ENCODE assay signal across 15 cellular contexts in the genomic region with DNA sequence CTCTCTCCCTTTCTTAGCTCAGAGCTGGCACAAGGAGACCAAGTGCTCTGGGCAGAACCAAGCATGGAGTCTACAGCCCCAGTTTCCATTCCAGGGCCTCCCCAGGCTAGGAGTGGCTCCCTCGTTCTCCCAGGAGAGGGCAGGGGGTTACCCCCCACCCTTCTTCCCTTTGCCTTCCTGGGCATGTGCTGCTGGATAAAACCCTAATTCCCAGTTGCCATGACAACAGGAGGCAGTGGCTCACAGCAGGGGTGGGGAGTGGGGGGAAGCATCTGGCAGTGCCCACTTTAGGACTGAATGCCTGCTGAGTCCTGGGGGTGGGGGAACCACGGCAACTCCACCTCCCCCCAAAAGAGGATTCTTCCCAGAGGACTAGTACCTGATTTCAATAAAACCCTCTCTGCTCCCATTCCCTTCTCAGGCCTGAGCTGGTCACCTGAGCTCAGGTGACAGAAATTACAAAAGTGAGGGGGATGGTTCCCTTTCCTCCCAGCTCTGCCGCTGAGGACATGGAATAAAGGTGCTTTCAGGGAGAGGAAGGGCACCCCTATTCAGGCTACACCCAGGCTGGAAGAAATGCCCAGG. TPM values are rescaled to one million over a fixed set of nuclear protein-coding genes. Genes with fewer than 3 reads are reported as not detected.
A peak's percentile ranks its signal among the peaks of the same experiment; 100 is the strongest.
DNase-seq lines count a peak whose midpoint lies in the region; ATAC-seq and TF ChIP-seq lines count a peak whose summit lies in the region.
"Had no signal": no experiment of that assay in that cellular context is flagged by ENCODE, and none has a peak within 500 bp of the region (broad histone marks: within the 10 kb centered on the region; RNA-seq: fewer than 3 reads in every experiment).

No MANE protein-coding gene starts in this region.

- peak overlapping the region; percentile 69 for H3K4me3 ChIP-seq in BE2C (ENCODE audit: low read depth, low read length)
- peak overlapping the region; percentile 75 for H3K4me3 ChIP-seq in HUES48 (ENCODE audit: low read depth, low read length)
- peak overlapping the region; percentile 86 for H3K4me3 ChIP-seq in coronary artery
- no peak overlapping the region for H3K4me3 ChIP-seq in PC-3 (ENCODE audit: low read length)

- ATAC-seq in PC-3 (no peak), GM21737 (IDR thresholded peaks at IDR 0.05; ENCODE audit: unreplicated experiment) (no peak)
- ATAC-seq: activated CD4-positive, CD25-positive, alpha-beta regulatory T cell treated with anti-CD3 and anti-CD28 coated beads, Interleukin-2, amount 50 U/mL, for 24 hours; CD8-positive, alpha-beta T cell; foreskin keratinocyte had no signal

- no peaks in the 10 kb centered on the region for H3K79me2 ChIP-seq in PC-3 (ENCODE audit: low read length)

- peaks cover 19% of the 10 kb centered on the region for H3K27me3 Mint-ChIP-seq in neural crest cell (ENCODE audit: low read depth)

- DNase-seq in BE2C (no peak), coronary artery (ENCODE audit: low spot score) (no peak), neural crest cell (ENCODE audit: low read depth, low spot score) (no peak), germinal center (ENCODE audit: low spot score) (no peak), PC-3 (no peak), GF-D8 (lab: John Stamatoyannopoulos, UW) (no peak)
- DNase-seq: CD8-positive, alpha-beta T cell; foreskin keratinocyte; spleen had no signal

- H3K27ac ChIP-seq in HUES48 (ENCODE audit: low read depth, low read length) (no peak overlapping the region), coronary artery (peak overlapping the region in 1 of 2 donors; percentile 93), PC-3 (ENCODE audit: low read length) (no peak overlapping the region)
- H3K27ac ChIP-seq: foreskin keratinocyte, spleen had no signal

- no peaks in the 10 kb centered on the region for H3K9me2 ChIP-seq in PC-3 (replicated peaks; ENCODE audit: low read length)

- TF ChIP-seq CTCF in BE2C (IDR thresholded peaks at IDR 0.05; ENCODE audit: low read depth, low read length) (no peak), coronary artery (IDR thresholded peaks at IDR 0.05) (no peak), neural crest cell (conservative IDR thresholded peaks at IDR 0.05) (no peak), PC-3 (conservative IDR thresholded peaks at IDR 0.05; ENCODE audit: low read depth, low read length) (no peak)

- no peaks in the 10 kb centered on the region for H3K9me3 Mint-ChIP-seq in neural crest cell
- H3K9me3 Mint-ChIP-seq: activated T-helper 2 cell treated with anti-CD3 and anti-CD28 coated beads, Interferon-gamma antibody, Interleukin-2, Interleukin-4, amounts not matched to agents 10 μg/mL and 5 μg/mL and 100 μg/mL, durations not matched to agents 14 hours and 24 hours and 36 hours; CD8-positive, alpha-beta T cell had no signal

- no peak overlapping the region for H2AFZ ChIP-seq in PC-3 (ENCODE audit: low read length)

- H3K9ac ChIP-seq in HUES48 (ENCODE audit: low read depth, low read length) (no peak overlapping the region), PC-3 (ENCODE audit: low read length) (no peak overlapping the region)

- H3K9me3 ChIP-seq in BE2C (no peaks in the 10 kb centered on the region), HUES48 (ENCODE audit: control insufficient read depth, insufficient read depth, low read length) (no peaks in the 10 kb centered on the region), PC-3 (ENCODE audit: low read length) (no peaks in the 10 kb centered on the region)
- H3K9me3 ChIP-seq: spleen had no signal

- peak overlapping the region; percentile 86 for H3K4me3 Mint-ChIP-seq in neural crest cell

- peaks cover 41% of the 10 kb centered on the region for H3K4me1 Mint-ChIP-seq in neural crest cell

- H3F3A ChIP-seq in PC-3 (ENCODE audit: low read length, unreplicated experiment) = no peaks in the 10 kb centered on the region

- H3K27ac Mint-ChIP-seq in neural crest cell (ENCODE audit: unreplicated experiment) = no peak overlapping the region
- H3K27ac Mint-ChIP-seq: activated T-helper 2 cell treated with anti-CD3 and anti-CD28 coated beads, Interferon-gamma antibody, Interleukin-2, Interleukin-4, amounts not matched to agents 10 μg/mL and 5 μg/mL and 100 μg/mL, durations not matched to agents 14 hours and 24 hours and 36 hours had no signal

- CTCF ChIA-PET in PC-3 (lab: Charles Lee) = no interaction called here

- H3K27me3 ChIP-seq in BE2C (peaks cover 12% of the 10 kb centered on the region), HUES48 (ENCODE audit: control insufficient read depth, insufficient read depth, low read length) (peaks cover 41% of the 10 kb centered on the region), PC-3 (ENCODE audit: low read length) (peaks cover 37% of the 10 kb centered on the region)

- no peak overlapping the region for H3K4me2 ChIP-seq in PC-3 (ENCODE audit: low read length)

- H3K36me3 ChIP-seq in BE2C (no peaks in the 10 kb centered on the region), HUES48 (ENCODE audit: control insufficient read depth, insufficient read depth, low read length) (no peaks in the 10 kb centered on the region), PC-3 (ENCODE audit: low read depth, low read length) (no peaks in the 10 kb centered on the region)
- H3K36me3 ChIP-seq: spleen had no signal

- BruUV-seq in PC-3 (replicated peaks; lab: Mats Ljungman, UMichigan) = no TSS peak

- peaks cover 14% of the 10 kb centered on the region for H3K4me1 ChIP-seq in BE2C
- peaks cover 33% of the 10 kb centered on the region for H3K4me1 ChIP-seq in HUES48 (ENCODE audit: control insufficient read depth, insufficient read depth, low read length)
- no peaks in the 10 kb centered on the region for H3K4me1 ChIP-seq in PC-3 (ENCODE audit: insufficient read depth, low read length)
- H3K4me1 ChIP-seq: foreskin keratinocyte had no signal

- intact Hi-C loops in PC-3 (cut with micrococcal nuclease) = no loop called here

- POLR2A ChIA-PET in PC-3 (lab: Charles Lee; ENCODE audit: unreplicated experiment) = no interaction called here

- H3K36me3 Mint-ChIP-seq in neural crest cell (ENCODE audit: low read depth) = no peaks in the 10 kb centered on the region
- H3K36me3 Mint-ChIP-seq: CD8-positive, alpha-beta T cell had no signal

- no peaks in the 10 kb centered on the region for H4K20me1 ChIP-seq in PC-3 (ENCODE audit: low read length)

RNA-seq across cellular contexts. Expression of gene MPP2, which starts 1.8 kb away (rescaled TPM):
- polyA plus RNA-seq in BE2C (2012; ENCODE audit: insufficient read depth, insufficient read length, low read depth) = 6.1 TPM
- total RNA-seq in neural crest cell (26.8 and 29.8 TPM in 2 replicates), PC-3 (2014; rRNA removed) (7.7 and 8.2 TPM in 2 replicates)

RNA-seq across cellular contexts. Expression of gene PPY, which starts 36.8 kb away (rescaled TPM):
- polyA plus RNA-seq in BE2C (2012; ENCODE audit: insufficient read depth, insufficient read length, low read depth) = not detected
- not detected in 2 replicates for total RNA-seq in neural crest cell
- total RNA-seq in PC-3 (2014; rRNA removed) = not detected in 2 replicates
- total RNA-seq: activated T-helper 2 cell treated with anti-CD3 and anti-CD28 coated beads, Interferon-gamma antibody, Interleukin-2, Interleukin-4, amounts not matched to agents 10 μg/mL and 5 μg/mL and 100 μg/mL, durations not matched to agents 14 hours and 24 hours and 36 hours; CD8-positive, alpha-beta T cell; cerebellum; foreskin keratinocyte; mesenteric fat pad; spleen had no signal
- polyA plus RNA-seq: foreskin keratinocyte, spleen had no signal

RNA-seq across cellular contexts. Expression of gene PYY, which starts 48.2 kb away (rescaled TPM):
- 4.2 TPM for polyA plus RNA-seq in BE2C (2012; ENCODE audit: insufficient read depth, insufficient read length, low read depth)
- not detected in 2 replicates for total RNA-seq in neural crest cell
- total RNA-seq in PC-3 (2014; rRNA removed) = not detected in 2 replicates
- total RNA-seq: CD8-positive, alpha-beta T cell; cerebellum; foreskin keratinocyte; mesenteric fat pad; spleen had no signal
- polyA plus RNA-seq: spleen had no signal

RNA-seq across cellular contexts. Expression of gene CD300LG, which starts 58.5 kb away (rescaled TPM):
- not detected for polyA plus RNA-seq in BE2C (2012; ENCODE audit: insufficient read depth, insufficient read length, low read depth)
- total RNA-seq in neural crest cell = not detected in 2 replicates
- not detected in 2 replicates for total RNA-seq in PC-3 (2014; rRNA removed)
- total RNA-seq: activated T-helper 2 cell treated with anti-CD3 and anti-CD28 coated beads, Interferon-gamma antibody, Interleukin-2, Interleukin-4, amounts not matched to agents 10 μg/mL and 5 μg/mL and 100 μg/mL, durations not matched to agents 14 hours and 24 hours and 36 hours; CD8-positive, alpha-beta T cell; cerebellum; foreskin keratinocyte had no signal
- polyA plus RNA-seq: foreskin keratinocyte had no signal
